Comparison of ENCODE assay signal across 18 cellular contexts in genomic region chr1:11800391-11800755, GRCh38. TPM values are rescaled to one million over a fixed set of nuclear protein-coding genes. Genes with fewer than 3 reads are reported as not detected.
A peak's percentile ranks its signal among the peaks of the same experiment; 100 is the strongest.
DNase-seq lines count a peak whose midpoint lies in the region; ATAC-seq and TF ChIP-seq lines count a peak whose summit lies in the region.
"Had no signal": no experiment of that assay in that cellular context is flagged by ENCODE, and none has a peak within 500 bp of the region (broad histone marks: within the 10 kb centered on the region; RNA-seq: fewer than 3 reads in every experiment).

No MANE protein-coding gene starts in this region.

- TF ChIP-seq RAD21 in IMR-90 (IDR thresholded peaks at IDR 0.05; ENCODE audit: low read length) = no peak

- peaks cover 18% of the 10 kb centered on the region for H3K36me3 ChIP-seq in CD8-positive, alpha-beta memory T cell (ENCODE audit: insufficient read depth, low read length)
- peaks cover 28% of the 10 kb centered on the region for H3K36me3 ChIP-seq in IMR-90 (ENCODE audit: control insufficient read depth, insufficient read depth, low read length)
- peaks cover 37% of the 10 kb centered on the region for H3K36me3 ChIP-seq in right atrium auricular region
- H3K36me3 ChIP-seq in spleen = peaks cover 0 to 68% (median 44%) of the 10 kb centered on the region in 6 donors

- H3K9me3 ChIP-seq in CD8-positive, alpha-beta memory T cell (ENCODE audit: low read length) = no peaks in the 10 kb centered on the region
- no peaks in the 10 kb centered on the region for H3K9me3 ChIP-seq in IMR-90 (ENCODE audit: control insufficient read depth, insufficient read depth, low read length)
- H3K9me3 ChIP-seq in right atrium auricular region = no peaks in the 10 kb centered on the region
- H3K9me3 ChIP-seq in spleen = no peaks in the 10 kb centered on the region

- H3K27ac Mint-ChIP-seq in CD8-positive, alpha-beta memory T cell = peak overlapping the region in 1 of 8 donors; percentile 74
- H3K27ac Mint-ChIP-seq: CD4-positive, CD25-positive, alpha-beta regulatory T cell had no signal

- H3K9me3 Mint-ChIP-seq in CD8-positive, alpha-beta memory T cell = no peaks in the 10 kb centered on the region

- no TSS peak for BruUV-seq in IMR-90 (replicated peaks; lab: Mats Ljungman, UMichigan)

- no peaks in the 10 kb centered on the region for H4K20me1 ChIP-seq in IMR-90 (ENCODE audit: insufficient read depth, low read length)

- no peak overlapping the region for H2BK5ac ChIP-seq in IMR-90 (ENCODE audit: low read depth, low read length, poor library complexity, severe bottlenecking)

- peak overlapping the region in 1 of 7 donors; percentile 73 for H3K4me3 Mint-ChIP-seq in CD8-positive, alpha-beta memory T cell

- H3K23ac ChIP-seq in IMR-90 (ENCODE audit: low read depth, low read length) = no peak overlapping the region

- H4K91ac ChIP-seq in IMR-90 (ENCODE audit: insufficient read depth, low read depth, low read length) = no peak overlapping the region

- 100% methylated on average over 1 of the region's 8 CpGs; no CpG with 5 or more reads in 1 of the 2 experiments for WGBS in IMR-90 (ENCODE audit: extremely low coverage in 2 of 2, insufficient read length in 1 of 2), 2 experiments
- WGBS in spleen, 5 donors = 80 to 97% (median 91%) methylated on average over 8 of the region's 8 CpGs

- no peak for ATAC-seq in IMR-90 (ENCODE audit: low read depth)
- ATAC-seq: PC-3 had no signal

- H3K4ac ChIP-seq in IMR-90 (ENCODE audit: low read depth, low read length) = no peak overlapping the region

- H3K27ac ChIP-seq in CD8-positive, alpha-beta memory T cell (ENCODE audit: low read depth, low read length) = peak overlapping the region; percentile 95
- H3K27ac ChIP-seq in IMR-90 (ENCODE audit: insufficient read depth, low read length) (no peak overlapping the region), right atrium auricular region (peak overlapping the region; percentile 96 to 98), spleen (peak overlapping the region in 5 of 8 donors; percentile 5 to 98 (median 97))

- no peak overlapping the region for H2AFZ ChIP-seq in IMR-90 (replicated peaks; ENCODE audit: low read length, poor library complexity)

- H4K8ac ChIP-seq in IMR-90 (ENCODE audit: low read depth in 2 of 2, low read length in 2 of 2) = no peak overlapping the region

- H3K56ac ChIP-seq in IMR-90 (ENCODE audit: extremely low read depth, insufficient read depth, low read length) = no peak overlapping the region

- H3K9ac ChIP-seq in IMR-90 (ENCODE audit: low read depth, low read length) = no peak overlapping the region

- no peak overlapping the region for H2BK15ac ChIP-seq in IMR-90 (ENCODE audit: low read depth, low read length)

- H2AK9ac ChIP-seq in IMR-90 (replicated peaks; ENCODE audit: low read depth, low read length, poor library complexity) = peak overlapping the region; percentile 37

- H3K27me3 ChIP-seq in CD8-positive, alpha-beta memory T cell (ENCODE audit: insufficient read depth, low read length, poor library complexity, severe bottlenecking) = no peaks in the 10 kb centered on the region
- H3K27me3 ChIP-seq in IMR-90 (ENCODE audit: control insufficient read depth, insufficient read depth, low read length) (no peaks in the 10 kb centered on the region), right atrium auricular region (no peaks in the 10 kb centered on the region), spleen (replicated peaks in 1 of 7) (no peaks in the 10 kb centered on the region)

- peaks cover 33 to 42% (median 34%) of the 10 kb centered on the region in 3 donors for H3K4me1 Mint-ChIP-seq in CD8-positive, alpha-beta memory T cell

- CTCF ChIA-PET in CD8-positive, alpha-beta memory T cell (lab: Charles Lee) = no interaction called here
- CTCF ChIA-PET in IMR-90 (lab: Yijun Ruan, JAX) = no interaction called here

- H2AK5ac ChIP-seq in IMR-90 (ENCODE audit: low read depth, low read length) = no peak overlapping the region

- intact Hi-C loops in IMR-90 (cut with micrococcal nuclease) (loop anchor here (5.0 kb wide), 1 partner anchor 118 kb away; the partner anchor contains the start of gene MAD2L2), spleen (cut with DNase I; ENCODE audit: low total_unique reads) (loop anchor here (5.0 kb wide), 1 partner anchor 68 kb away; no protein-coding TSS in a partner anchor)

- no peak overlapping the region for H3K4me3 ChIP-seq in CD8-positive, alpha-beta memory T cell (ENCODE audit: low read length)
- H3K4me3 ChIP-seq in IMR-90 (ENCODE audit: insufficient read depth, low read depth, low read length) (no peak overlapping the region), right atrium auricular region (no peak overlapping the region), spleen (no peak overlapping the region)

- H3K4me1 ChIP-seq in CD8-positive, alpha-beta memory T cell (ENCODE audit: insufficient read depth, low read length) = peaks cover 35% of the 10 kb centered on the region
- H3K4me1 ChIP-seq in IMR-90 (ENCODE audit: control insufficient read depth, insufficient read depth, low read length) (peaks cover 17% of the 10 kb centered on the region), right atrium auricular region (peaks cover 0 to 94% of the 10 kb centered on the region in 2 donors), spleen (peaks cover 42 to 100% (median 77%) of the 10 kb centered on the region in 6 donors)

- H4K5ac ChIP-seq in IMR-90 (ENCODE audit: low read depth, low read length) = no peak overlapping the region

- no peak for TF ChIP-seq POLR2A in IMR-90 (IDR thresholded peaks at IDR 0.05; ENCODE audit: low read depth, low read length)
- TF ChIP-seq POLR2A in spleen (IDR thresholded peaks at IDR 0.05) = no peak

- H3K14ac ChIP-seq in IMR-90 (replicated peaks; ENCODE audit: low read depth, low read length) = no peak overlapping the region

- H3K18ac ChIP-seq in IMR-90 (ENCODE audit: low read depth, low read length) = no peak overlapping the region

- no peak for DNase-seq in CD8-positive, alpha-beta memory T cell
- DNase-seq in IMR-90 (no peak), right atrium auricular region (ENCODE audit: low spot score) (no peak), spleen (no peak), HuH-7 (ENCODE audit: low spot score) (no peak), OCI-M2 (lab: John Stamatoyannopoulos, UW; ENCODE audit: unreplicated experiment) (no peak), DMS53 (lab: John Stamatoyannopoulos, UW) (no peak)
- DNase-seq: AML-193; CD4-positive, CD25-positive, alpha-beta regulatory T cell; DMS79; NCI-H1417; NCI-H187 treated with DMSO at 0.1 percent for 48 hours; NCI-H2171; NCI-H446; NCI-H69; PC-3 had no signal

- no peak overlapping the region for H2BK120ac ChIP-seq in IMR-90 (ENCODE audit: low read depth, low read length)

- no peaks in the 10 kb centered on the region for H3K27me3 Mint-ChIP-seq in CD8-positive, alpha-beta memory T cell
- H3K27me3 Mint-ChIP-seq: CD4-positive, CD25-positive, alpha-beta regulatory T cell had no signal

- H2BK20ac ChIP-seq in IMR-90 (ENCODE audit: low read depth, low read length) = no peak overlapping the region

- dilution Hi-C loops in IMR-90 (cut with HindIII; ENCODE audit: low sequenced_read_pairs, unreplicated experiment) = no loop called here

- POLR2A ChIA-PET in CD8-positive, alpha-beta memory T cell (lab: Charles Lee) = no interaction called here
- POLR2A ChIA-PET in IMR-90 (lab: Charles Lee; ENCODE audit: unreplicated experiment) = no interaction called here

- in situ Hi-C loops in IMR-90 (cut with MboI; ENCODE audit: low sequenced_read_pairs) = no loop called here

- H3K4me2 ChIP-seq in IMR-90 (ENCODE audit: low read depth, low read length) = no peak overlapping the region

- H3K79me1 ChIP-seq in IMR-90 (ENCODE audit: low read depth in 1 of 2, low read length in 2 of 2) = peaks cover 4 to 38% of the 10 kb centered on the region in 2 experiments; a peak in 3 of 4 replicates

- peaks cover 3% of the 10 kb centered on the region; the same call in 1 of the 2 replicates for H3K9me1 ChIP-seq in IMR-90 (ENCODE audit: insufficient read depth, low read length)

- peaks cover 0 to 61% (median 6%) of the 10 kb centered on the region in 3 donors for H3K36me3 Mint-ChIP-seq in CD8-positive, alpha-beta memory T cell

- TF ChIP-seq CTCF in IMR-90 (conservative IDR thresholded peaks at IDR 0.05; ENCODE audit: low read depth, low read length) = no peak
- no peak for TF ChIP-seq CTCF in right atrium auricular region (IDR thresholded peaks at IDR 0.05)
- TF ChIP-seq CTCF in spleen (IDR thresholded peaks at IDR 0.05 in 8 of 11, conservative IDR thresholded peaks at IDR 0.05 in 3 of 11) = no peak

RNA-seq across cellular contexts. Expression of gene MTHFR, which starts 5.4 kb away (rescaled TPM):
- 10 to 100 TPM; 13.5 to 16.3 TPM for total RNA-seq in CD8-positive, alpha-beta memory T cell
- 10.0 TPM for polyA plus RNA-seq in CD8-positive, alpha-beta memory T cell
- total RNA-seq in IMR-90 (2012; rRNA removed) (6.7 and 7.3 TPM in 2 replicates), right atrium auricular region (10 to 100 TPM; 38.5 to 53.9 TPM), spleen (10 to 100 TPM; 46.5 to 79.8 (median 76.0) TPM)
- polyA plus RNA-seq in IMR-90 (2012; rRNA removed) (6.7 and 7.4 TPM in 2 replicates), spleen (10 to 100 TPM in 1 of 3 donors, 1 to 10 TPM in 2; 6.7 to 23.4 (median 8.3) TPM)
- 3.5 and 5.5 TPM in 2 replicates for polyA plus RNA-seq in IMR-90 (2012; cell fraction: cytosol; rRNA removed)
- 16.7 and 23.0 TPM in 2 replicates for polyA plus RNA-seq in IMR-90 (2012; cell fraction: nucleus; rRNA removed; ENCODE audit: low replicate concordance)

RNA-seq across cellular contexts. Expression of gene CLCN6, which starts 5.6 kb away (rescaled TPM):
- total RNA-seq in CD8-positive, alpha-beta memory T cell = 1 to 10 TPM; 8.9 to 9.3 TPM
- 1.7 TPM for polyA plus RNA-seq in CD8-positive, alpha-beta memory T cell
- total RNA-seq in IMR-90 (2012; rRNA removed) (4.1 and 5.0 TPM in 2 replicates), right atrium auricular region (10 to 100 TPM; 14.8 to 15.2 TPM), spleen (10 to 100 TPM; 21.2 to 34.4 (median 27.9) TPM)
- polyA plus RNA-seq in IMR-90 (2012; rRNA removed) (9.7 and 10.6 TPM in 2 replicates), spleen (10 to 100 TPM in 2 of 3 donors, 1 to 10 TPM in 1; 6.3 to 13.5 (median 12.4) TPM)
- polyA plus RNA-seq in IMR-90 (2012; cell fraction: cytosol; rRNA removed) = 3.5 and 5.0 TPM in 2 replicates
- polyA plus RNA-seq in IMR-90 (2012; cell fraction: nucleus; rRNA removed; ENCODE audit: low replicate concordance) = 42.7 and 54.8 TPM in 2 replicates

RNA-seq across cellular contexts. Expression of gene C1orf167, which starts 38.4 kb away (rescaled TPM):
- total RNA-seq in CD8-positive, alpha-beta memory T cell = not detected
- polyA plus RNA-seq in CD8-positive, alpha-beta memory T cell = 0.81 TPM
- total RNA-seq in IMR-90 (2012; rRNA removed) (under 0.01 and 0.28 TPM in 2 replicates), right atrium auricular region (1 to 10 TPM in 1 of 2 donors, under 1 TPM in 1; 0.85 to 1.7 TPM), spleen (1 to 10 TPM in 1 of 7 donors, under 1 TPM in 5, not detected in 1; 0.74 to 4.8 (median 0.86) TPM)
- polyA plus RNA-seq in IMR-90 (2012; rRNA removed) (0.15 and 0.27 TPM in 2 replicates), spleen (1 to 10 TPM in 2 of 3 donors, under 1 TPM in 1; 0.96 to 1.7 (median 1.7) TPM)
- polyA plus RNA-seq in IMR-90 (2012; cell fraction: cytosol; rRNA removed) = 0.10 and 0.42 TPM in 2 replicates
- polyA plus RNA-seq in IMR-90 (2012; cell fraction: nucleus; rRNA removed; ENCODE audit: low replicate concordance) = 0.06 and 0.27 TPM in 2 replicates
- total RNA-seq: CD4-positive, CD25-positive, alpha-beta regulatory T cell; HT-29; PC-3; SK-MEL-5 had no signal

RNA-seq across cellular contexts. Expression of gene NPPA, which starts 47.2 kb away (rescaled TPM):
- total RNA-seq in CD8-positive, alpha-beta memory T cell = not detected
- not detected for polyA plus RNA-seq in CD8-positive, alpha-beta memory T cell
- not detected in 2 replicates for total RNA-seq in IMR-90 (2012; rRNA removed)
- polyA plus RNA-seq in IMR-90 (2012; rRNA removed) = not detected in 2 replicates
- not detected in 2 replicates for polyA plus RNA-seq in IMR-90 (2012; cell fraction: cytosol; rRNA removed)
- polyA plus RNA-seq in IMR-90 (2012; cell fraction: nucleus; rRNA removed; ENCODE audit: low replicate concordance) = not detected in 2 replicates
- total RNA-seq in right atrium auricular region = over 10,000 TPM; 98,870 to 132,613 TPM
- total RNA-seq in spleen = 1 to 10 TPM in 1 of 7 donors, not detected in 6; 2.6 TPM
- polyA plus RNA-seq in spleen = 1 to 10 TPM in 1 of 3 donors, under 1 TPM in 2; 0.22 to 2.9 (median 0.24) TPM
- total RNA-seq: CD4-positive, CD25-positive, alpha-beta regulatory T cell; HT-29; PC-3; SK-MEL-5 had no signal
- polyA plus RNA-seq: CD4-positive, CD25-positive, alpha-beta regulatory T cell had no signal

RNA-seq across cellular contexts. Expression of gene NPPB, which starts 58.4 kb away (rescaled TPM):
- total RNA-seq in CD8-positive, alpha-beta memory T cell = not detected
- not detected for polyA plus RNA-seq in CD8-positive, alpha-beta memory T cell
- total RNA-seq in IMR-90 (2012; rRNA removed) (not detected in 2 replicates), right atrium auricular region (over 10,000 TPM in 1 of 2 donors, 1,000 to 10,000 TPM in 1; 1,081 to 10,488 TPM), spleen (not detected)
- polyA plus RNA-seq in IMR-90 (2012; rRNA removed) (0.24 TPM in 1 of 2 replicates, not detected in the other), spleen (under 1 TPM; 0.38 to 0.80 (median 0.57) TPM)
- 0.10 TPM in 1 of 2 replicates, not detected in the other for polyA plus RNA-seq in IMR-90 (2012; cell fraction: cytosol; rRNA removed)
- polyA plus RNA-seq in IMR-90 (2012; cell fraction: nucleus; rRNA removed; ENCODE audit: low replicate concordance) = 0.16 TPM in 1 of 2 replicates, not detected in the other
- total RNA-seq: CD4-positive, CD25-positive, alpha-beta regulatory T cell; HT-29; PC-3; SK-MEL-5 had no signal
- polyA plus RNA-seq: CD4-positive, CD25-positive, alpha-beta regulatory T cell had no signal
